Comparison of ENCODE assay signal across 13 cellular contexts in genomic region chr6:77034161-77034560, GRCh38.
DNase-seq lines count a peak whose midpoint lies in the region; ATAC-seq and TF ChIP-seq lines count a peak whose summit lies in the region.
"Had no signal": no experiment of that assay in that cellular context is flagged by ENCODE, and none has a peak within 500 bp of the region (broad histone marks: within the 10 kb centered on the region; RNA-seq: fewer than 3 reads in every experiment).

No MANE protein-coding gene starts in this region.

- intact Hi-C loops in left colon (cut with DNase I, micrococcal nuclease) = no loop called here

- H3K36me3 ChIP-seq in iPS DF 6.9 (ENCODE audit: control insufficient read depth, insufficient read depth, low read length) = no peaks in the 10 kb centered on the region
- H3K36me3 ChIP-seq: esophagus muscularis mucosa had no signal

- no peaks in the 10 kb centered on the region for H3K9me3 ChIP-seq in iPS DF 6.9 (ENCODE audit: control insufficient read depth, insufficient read depth, low read length)

- TF ChIP-seq CTCF in astrocyte of the cerebellum (IDR thresholded peaks at IDR 0.05; ENCODE audit: low read depth, low read length, missing control alignments) = no peak

- in situ Hi-C loops in astrocyte of the cerebellum (cut with HindIII; ENCODE audit: low sequenced_read_pairs) = no loop called here

- no peaks in the 10 kb centered on the region for H3K4me1 ChIP-seq in iPS DF 6.9 (ENCODE audit: control insufficient read depth, insufficient read depth, low read length)
- H3K4me1 ChIP-seq: esophagus muscularis mucosa had no signal

- no peak for ATAC-seq in GM18519 (IDR thresholded peaks at IDR 0.05; ENCODE audit: low FRiP score, unreplicated experiment)
- no peak for ATAC-seq in HG03097 (IDR thresholded peaks at IDR 0.05; ENCODE audit: low FRiP score, unreplicated experiment)
- ATAC-seq in left colon = no peak
- ATAC-seq: activated naive CD4-positive, alpha-beta T cell treated with anti-CD3 and anti-CD28 coated beads, Interleukin-2, amount 50 U/mL, for 72 hours had no signal

- no peak overlapping the region for H3K27ac ChIP-seq in iPS DF 6.9 (ENCODE audit: low read length)
- H3K27ac ChIP-seq: esophagus muscularis mucosa had no signal

- peak; percentile 80 for DNase-seq in A172 (ENCODE audit: low spot score)
- peak; percentile 92 for DNase-seq in HT1080 (ENCODE audit: low read depth)
- DNase-seq in astrocyte of the cerebellum (ENCODE audit: low read depth) = peak; percentile 93
- peak; percentile 27 for DNase-seq in iPS DF 6.9 (ENCODE audit: low read depth, low spot score)
- no peak for DNase-seq in left colon
- no peak for DNase-seq in activated CD4-positive, alpha-beta T cell treated with anti-CD3 and anti-CD28 coated beads, Interleukin-2, amount 50 U/mL, for 4 hours
- DNase-seq: activated CD4-positive, alpha-beta T cell treated with anti-CD3 and anti-CD28 coated beads, Interleukin-2, amount 10 ng/mL, durations not matched to agents 24 days and 14 days; NCI-H2081; stimulated activated CD4-positive, alpha-beta T cell treated with anti-CD3 and anti-CD28 coated beads, Interleukin-12 subunit alpha, Interleukin-12 subunit beta, amount 100 ng/mL, for 4 hours had no signal

- H3K27me3 ChIP-seq in iPS DF 6.9 (ENCODE audit: control insufficient read depth, insufficient read depth, low read length) = no peaks in the 10 kb centered on the region
- H3K27me3 ChIP-seq: esophagus muscularis mucosa had no signal

- no peak overlapping the region for H3K4me3 ChIP-seq in astrocyte of the cerebellum (ENCODE audit: low read depth, low read length)
- H3K4me3 ChIP-seq in iPS DF 6.9 (ENCODE audit: low read length) = no peak overlapping the region
- H3K4me3 ChIP-seq: esophagus muscularis mucosa had no signal

- WGBS in iPS DF 6.9 (ENCODE audit: insufficient coverage, insufficient read length) = no CpG with 5 or more reads among the region's 5 CpGs

Comparison
In these comparisons a context has a peak if more than half of its experiments do, and no peak if none do; other contexts are left out.
1. DNase-seq: peak in A172 (single experiment), HT1080 (single experiment), astrocyte of the cerebellum (single experiment) and iPS DF 6.9 (single experiment); none in left colon (0 of 2) and activated CD4-positive, alpha-beta T cell treated with anti-CD3 and anti-CD28 coated beads, Interleukin-2, amount 50 U/mL, for 4 hours (0 of 2).